Comparison of ENCODE assay signal across 8 cellular contexts in the genomic region with DNA sequence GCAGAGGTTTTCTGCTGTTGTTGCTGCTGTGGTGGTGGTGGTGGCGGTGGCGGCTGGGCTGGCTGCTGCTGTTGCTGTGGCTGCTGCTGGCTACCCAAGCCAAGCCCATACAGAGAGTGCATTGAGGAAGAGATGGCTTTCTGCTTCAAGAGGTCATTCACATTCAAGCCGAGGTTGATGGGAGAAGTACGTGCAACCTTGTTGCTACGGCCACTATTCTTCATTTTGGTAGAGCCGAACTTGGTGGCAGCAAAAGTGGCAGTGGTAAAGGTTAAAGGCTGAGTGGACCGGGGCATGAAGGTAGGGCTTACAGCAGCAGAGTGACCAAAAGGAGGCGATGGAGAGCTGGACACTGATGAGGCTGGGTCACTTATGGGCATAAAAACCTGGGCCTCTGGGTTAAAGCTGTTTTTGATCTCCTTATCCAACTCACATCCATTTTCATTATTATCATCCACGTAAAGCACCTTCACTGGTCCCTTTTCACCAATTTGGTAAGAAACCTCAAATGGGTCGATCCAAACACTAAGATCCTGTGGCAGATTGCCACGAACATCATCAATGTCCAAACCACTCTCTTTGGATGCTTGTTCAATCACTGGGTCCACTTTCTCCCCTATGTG. TPM values are rescaled to one million over a fixed set of nuclear protein-coding genes. Genes with fewer than 3 reads are reported as not detected.
DNase-seq lines count a peak whose midpoint lies in the region; ATAC-seq and TF ChIP-seq lines count a peak whose summit lies in the region.

No MANE protein-coding gene starts in this region.

- no peak overlapping the region for H3K27ac ChIP-seq in CD4-positive, CD25-positive, alpha-beta regulatory T cell (ENCODE audit: insufficient read depth, low read length, poor library complexity, severe bottlenecking)

- H3K27ac Mint-ChIP-seq in CD4-positive, CD25-positive, alpha-beta regulatory T cell = peak overlapping the region; percentile 9 to 98 (median 67)
- peak overlapping the region; percentile 36; the same call in 1 of the 2 replicates for H3K27ac Mint-ChIP-seq in HFFc6
- H3K27ac Mint-ChIP-seq in activated CD4-positive, alpha-beta T cell treated with anti-CD3 and anti-CD28 coated beads, Interleukin-2, amount 10 ng/mL, durations not matched to agents 24 days and 14 days = no peak overlapping the region

- H3K9me3 ChIP-seq in CD4-positive, CD25-positive, alpha-beta regulatory T cell (ENCODE audit: control insufficient read depth in 2 of 2, low read length in 2 of 2) = no peaks in the 10 kb centered on the region

- TF ChIP-seq CTCF in HFFc6 (IDR thresholded peaks at IDR 0.05) = peak; percentile 76
- peak; percentile 77 for TF ChIP-seq CTCF in fibroblast of mammary gland (conservative IDR thresholded peaks at IDR 0.05; ENCODE audit: control insufficient read depth, insufficient read depth, low read depth, low read length)

- H3K27me3 Mint-ChIP-seq in CD4-positive, CD25-positive, alpha-beta regulatory T cell = no peaks in the 10 kb centered on the region
- H3K27me3 Mint-ChIP-seq in HFFc6 (ENCODE audit: insufficient read depth) = peaks cover 6% of the 10 kb centered on the region; the same call in 1 of the 2 replicates
- H3K27me3 Mint-ChIP-seq in activated CD4-positive, alpha-beta T cell treated with anti-CD3 and anti-CD28 coated beads, Interleukin-2, amount 10 ng/mL, durations not matched to agents 24 days and 14 days = peaks cover 2% of the 10 kb centered on the region

- peaks cover 29 to 47% (median 41%) of the 10 kb centered on the region in 4 donors for H3K4me1 Mint-ChIP-seq in CD4-positive, CD25-positive, alpha-beta regulatory T cell
- H3K4me1 Mint-ChIP-seq in HFFc6 (ENCODE audit: low read depth) = peaks cover 35% of the 10 kb centered on the region
- peaks cover 35% of the 10 kb centered on the region for H3K4me1 Mint-ChIP-seq in activated CD4-positive, alpha-beta T cell treated with anti-CD3 and anti-CD28 coated beads, Interleukin-2, amount 10 ng/mL, durations not matched to agents 24 days and 14 days

- peaks cover 26% of the 10 kb centered on the region for H3K36me3 Mint-ChIP-seq in CD4-positive, CD25-positive, alpha-beta regulatory T cell
- peaks cover 42% of the 10 kb centered on the region for H3K36me3 Mint-ChIP-seq in HFFc6 (ENCODE audit: low read depth)
- peaks cover 22% of the 10 kb centered on the region for H3K36me3 Mint-ChIP-seq in activated CD4-positive, alpha-beta T cell treated with anti-CD3 and anti-CD28 coated beads, Interleukin-2, amount 10 ng/mL, durations not matched to agents 24 days and 14 days (ENCODE audit: low read depth)

- peak overlapping the region; percentile 95 to 100 (median 98) for H3K4me3 Mint-ChIP-seq in CD4-positive, CD25-positive, alpha-beta regulatory T cell
- H3K4me3 Mint-ChIP-seq in HFFc6 = peak overlapping the region; percentile 100
- peak overlapping the region; percentile 28 for H3K4me3 Mint-ChIP-seq in activated CD4-positive, alpha-beta T cell treated with anti-CD3 and anti-CD28 coated beads, Interleukin-2, amount 10 ng/mL, durations not matched to agents 24 days and 14 days

- H3K4me3 ChIP-seq in CD4-positive, CD25-positive, alpha-beta regulatory T cell (ENCODE audit: low read depth, low read length) = peak overlapping the region; percentile 98
- H3K4me3 ChIP-seq in fibroblast of mammary gland (ENCODE audit: control insufficient read depth, low read depth, low read length) = peak overlapping the region; percentile 79

- H3K4me1 ChIP-seq in CD4-positive, CD25-positive, alpha-beta regulatory T cell (ENCODE audit: control insufficient read depth, insufficient read depth, low read length, poor library complexity, severe bottlenecking) = peaks cover 59% of the 10 kb centered on the region

- peaks cover 20% of the 10 kb centered on the region for H3K36me3 ChIP-seq in CD4-positive, CD25-positive, alpha-beta regulatory T cell (ENCODE audit: control insufficient read depth, insufficient read depth, low read length)

- intact Hi-C loops in activated CD4-positive, alpha-beta T cell treated with anti-CD3 and anti-CD28 coated beads, Interleukin-2, amount 10 ng/mL, durations not matched to agents 24 days and 14 days (cut with micrococcal nuclease) = no loop called here

- peak in 2 of 3 donors; percentile 19 to 65 for DNase-seq in CD4-positive, CD25-positive, alpha-beta regulatory T cell
- DNase-seq in HFFc6 (peak; percentile 23), fibroblast of mammary gland (ENCODE audit: low read depth) (peak; percentile 61), nucleus accumbens (lab: John Stamatoyannopoulos, UW) (peak in 46 of 56 donors; percentile 21 to 83 (median 64))
- DNase-seq in activated CD4-positive, alpha-beta T cell treated with anti-CD3 and anti-CD28 coated beads, Interleukin-2, amount 10 ng/mL, durations not matched to agents 24 days and 14 days = peak; percentile 80

- H3K9me3 Mint-ChIP-seq in CD4-positive, CD25-positive, alpha-beta regulatory T cell = peaks cover 0 to 3% (median 0%) of the 10 kb centered on the region in 7 donors
- peaks cover 4% of the 10 kb centered on the region for H3K9me3 Mint-ChIP-seq in HFFc6
- H3K9me3 Mint-ChIP-seq in activated CD4-positive, alpha-beta T cell treated with anti-CD3 and anti-CD28 coated beads, Interleukin-2, amount 10 ng/mL, durations not matched to agents 24 days and 14 days = no peaks in the 10 kb centered on the region

- no peak for ATAC-seq in CD4-positive, CD25-positive, alpha-beta regulatory T cell (ENCODE audit: low read depth in 2 of 2)
- ATAC-seq in HG02678 (IDR thresholded peaks at IDR 0.05; ENCODE audit: unreplicated experiment) (no peak), HG03457 (IDR thresholded peaks at IDR 0.05; ENCODE audit: unreplicated experiment) (no peak), HG03442 (IDR thresholded peaks at IDR 0.05; ENCODE audit: unreplicated experiment) (no peak)

- H3K27me3 ChIP-seq in CD4-positive, CD25-positive, alpha-beta regulatory T cell (ENCODE audit: control insufficient read depth, insufficient read depth, low read length) = no peaks in the 10 kb centered on the region

RNA-seq across cellular contexts. Expression of gene TOB1, which starts 2.8 kb away (rescaled TPM):
- 254 TPM for total RNA-seq in CD4-positive, CD25-positive, alpha-beta regulatory T cell
- polyA plus RNA-seq in CD4-positive, CD25-positive, alpha-beta regulatory T cell = 10 to 100 TPM; 30.7 to 60.7 (median 36.3) TPM
- 10 to 100 TPM; 76.3 to 94.1 (median 89.1) TPM for total RNA-seq in HFFc6 (2021; fragmentation: NEBNext Ultra II Directional; extraction: Animal tissue kit (Norgen Biotek cat#: 25700))
- total RNA-seq in activated CD4-positive, alpha-beta T cell treated with anti-CD3 and anti-CD28 coated beads, Interleukin-2, amount 10 ng/mL, durations not matched to agents 24 days and 14 days = 29.0 and 30.1 TPM in 2 replicates

RNA-seq across cellular contexts. Expression of gene WFIKKN2, which starts 27.9 kb away (rescaled TPM):
- total RNA-seq in CD4-positive, CD25-positive, alpha-beta regulatory T cell = not detected
- polyA plus RNA-seq in CD4-positive, CD25-positive, alpha-beta regulatory T cell = not detected
- under 1 TPM in 3 of 6 experiments, not detected in 3; 0.05 to 0.07 (median 0.05) TPM for total RNA-seq in HFFc6 (2021; fragmentation: NEBNext Ultra II Directional; extraction: Animal tissue kit (Norgen Biotek cat#: 25700))
- total RNA-seq in activated CD4-positive, alpha-beta T cell treated with anti-CD3 and anti-CD28 coated beads, Interleukin-2, amount 10 ng/mL, durations not matched to agents 24 days and 14 days = not detected in 2 replicates

Comparison
In these comparisons a context has a peak if more than half of its experiments do, and no peak if none do; other contexts are left out.
1. DNase-seq: peak in every context shown above with its lines; median percentile 80 in activated CD4-positive, alpha-beta T cell treated with anti-CD3 and anti-CD28 coated beads, Interleukin-2, amount 10 ng/mL, durations not matched to agents 24 days and 14 days; 64 in nucleus accumbens; 61 in fibroblast of mammary gland; 42 in CD4-positive, CD25-positive, alpha-beta regulatory T cell; 23 in HFFc6.
2. H3K4me3 Mint-ChIP-seq: peak in every context shown above with its lines; median percentile 100 in HFFc6; 98 in CD4-positive, CD25-positive, alpha-beta regulatory T cell; 28 in activated CD4-positive, alpha-beta T cell treated with anti-CD3 and anti-CD28 coated beads, Interleukin-2, amount 10 ng/mL, durations not matched to agents 24 days and 14 days.